13 cellular contexts compared by ENCODE assay signal in genomic region chr4:163550869-163551267, GRCh38. TPM values are rescaled to one million over a fixed set of nuclear protein-coding genes. Genes with fewer than 3 reads are reported as not detected.
A peak's percentile ranks its signal among the peaks of the same experiment; 100 is the strongest.
DNase-seq lines count a peak whose midpoint lies in the region; ATAC-seq and TF ChIP-seq lines count a peak whose summit lies in the region.
"Had no signal": no experiment of that assay in that cellular context is flagged by ENCODE, and none has a peak within 500 bp of the region (broad histone marks: within the 10 kb centered on the region; RNA-seq: fewer than 3 reads in every experiment).

No MANE protein-coding gene starts in this region.

- no peaks in the 10 kb centered on the region for H3K79me2 ChIP-seq in OCI-LY1 (ENCODE audit: insufficient read depth, low read length)

- H3K27me3 ChIP-seq in HUES6 (ENCODE audit: control insufficient read depth, insufficient read depth, low read length) (no peaks in the 10 kb centered on the region), OCI-LY1 (ENCODE audit: insufficient read depth, low read length) (no peaks in the 10 kb centered on the region), duodenal mucosa (ENCODE audit: control insufficient read depth in 1 of 2, insufficient read depth in 2 of 2, low read length in 2 of 2) (no peaks in the 10 kb centered on the region), psoas muscle (ENCODE audit: insufficient read depth in 3 of 3, low read length in 2 of 3) (peaks cover 0 to 3% (median 0%) of the 10 kb centered on the region in 3 donors)
- H3K27me3 ChIP-seq: body of pancreas had no signal

- no peak overlapping the region for H3K27ac ChIP-seq in HUES6 (ENCODE audit: low read depth, low read length)
- no peak overlapping the region for H3K27ac ChIP-seq in OCI-LY1 (ENCODE audit: low read depth, low read length, poor library complexity, severe bottlenecking)
- H3K27ac ChIP-seq in duodenal mucosa (ENCODE audit: low read depth, low read length): no peak overlapping the region
- no peak overlapping the region for H3K27ac ChIP-seq in psoas muscle
- H3K27ac ChIP-seq: body of pancreas, thoracic aorta had no signal

- H3K36me3 ChIP-seq in HUES6 (ENCODE audit: control insufficient read depth, insufficient read depth, low read length) (no peaks in the 10 kb centered on the region), OCI-LY1 (ENCODE audit: insufficient read depth, low read length) (no peaks in the 10 kb centered on the region), duodenal mucosa (ENCODE audit: control insufficient read depth in 1 of 2, insufficient read depth in 2 of 2, low read length in 2 of 2) (no peaks in the 10 kb centered on the region), psoas muscle (ENCODE audit: insufficient read depth in 1 of 2, low read depth in 1 of 2) (no peaks in the 10 kb centered on the region)
- H3K36me3 ChIP-seq: thoracic aorta had no signal

- peaks cover 4% of the 10 kb centered on the region; the same call in 1 of the 2 replicates for H3F3A ChIP-seq in OCI-LY1 (ENCODE audit: insufficient read depth, low read length)

- 69 to 76% (median 72%) methylated on average over 6 of the region's 6 CpGs for WGBS in psoas muscle, 3 donors

- no peaks in the 10 kb centered on the region for H3K4me1 ChIP-seq in HUES6 (ENCODE audit: control insufficient read depth, insufficient read depth, low read length)
- peaks cover 25% of the 10 kb centered on the region for H3K4me1 ChIP-seq in OCI-LY1 (ENCODE audit: insufficient read depth, low read length, severe bottlenecking)
- H3K4me1 ChIP-seq in duodenal mucosa (ENCODE audit: control insufficient read depth in 1 of 2, insufficient read depth in 2 of 2, low read length in 2 of 2): peaks cover 4 to 6% of the 10 kb centered on the region in 2 donors
- H3K4me1 ChIP-seq in psoas muscle: no peaks in the 10 kb centered on the region

- no peaks in the 10 kb centered on the region for H3K9me3 Mint-ChIP-seq in progenitor cell of endocrine pancreas (ENCODE audit: low read depth)
- H3K9me3 Mint-ChIP-seq: activated CD4-positive, alpha-beta T cell treated with anti-CD3 and anti-CD28 coated beads, Interleukin-2, amount 10 ng/mL, durations not matched to agents 7 days and 5 days; activated T-cell treated with anti-CD3 and anti-CD28 coated beads, Interleukin-2, amount 50 U/mL, for 4 hours; CD14-positive monocyte had no signal

- 0 out of 2 replicates have a peak overlapping the region, but pooled peaks have one; percentile 10 for H2AFZ ChIP-seq in OCI-LY1 (ENCODE audit: low read length)

- no peak for TF ChIP-seq CTCF in OCI-LY1 (IDR thresholded peaks at IDR 0.05; ENCODE audit: low read length)
- no peak for TF ChIP-seq CTCF in progenitor cell of endocrine pancreas (IDR thresholded peaks at IDR 0.05; ENCODE audit: unreplicated experiment)
- TF ChIP-seq CTCF in psoas muscle (IDR thresholded peaks at IDR 0.05): no peak

- peak overlapping the region; percentile 68; the same call in 1 of the 2 replicates for H3K4me2 ChIP-seq in OCI-LY1 (ENCODE audit: low read length)

- intact Hi-C loops in psoas muscle (cut with DNase I): loop anchor here (5.0 to 10.0 kb wide), 3 partner anchors 1056 to 1544 kb away; no protein-coding TSS in a partner anchor

- no peaks in the 10 kb centered on the region for H3K9me3 ChIP-seq in HUES6 (ENCODE audit: control insufficient read depth, insufficient read depth, low read depth, low read length)
- no peaks in the 10 kb centered on the region for H3K9me3 ChIP-seq in OCI-LY1 (ENCODE audit: low read length)
- no peaks in the 10 kb centered on the region for H3K9me3 ChIP-seq in duodenal mucosa (ENCODE audit: control insufficient read depth in 1 of 2, low read length in 2 of 2)
- no peaks in the 10 kb centered on the region for H3K9me3 ChIP-seq in psoas muscle
- H3K9me3 ChIP-seq: body of pancreas, thoracic aorta had no signal

- ATAC-seq in GM18520 (IDR thresholded peaks at IDR 0.05; ENCODE audit: unreplicated experiment): no peak
- ATAC-seq in psoas muscle: no peak

- H3K9me2 ChIP-seq in OCI-LY1 (ENCODE audit: low read depth, low read length): no peaks in the 10 kb centered on the region

- H3K4me3 ChIP-seq in HUES6 (ENCODE audit: low read depth, low read length): peak overlapping the region; percentile 68; the same call in 1 of the 2 replicates
- H3K4me3 ChIP-seq in OCI-LY1 (ENCODE audit: low read depth, low read length, poor library complexity, severe bottlenecking): no peak overlapping the region
- peak overlapping the region; percentile 60 to 65 for H3K4me3 ChIP-seq in duodenal mucosa (ENCODE audit: low read depth in 1 of 2, low read length in 2 of 2)
- no peak overlapping the region for H3K4me3 ChIP-seq in psoas muscle

- H3K36me3 Mint-ChIP-seq in progenitor cell of endocrine pancreas (ENCODE audit: insufficient read depth): no peaks in the 10 kb centered on the region

- no peak overlapping the region for H3K27ac Mint-ChIP-seq in progenitor cell of endocrine pancreas

- H3K27me3 Mint-ChIP-seq in progenitor cell of endocrine pancreas: no peaks in the 10 kb centered on the region
- H3K27me3 Mint-ChIP-seq: activated CD4-positive, alpha-beta T cell treated with anti-CD3 and anti-CD28 coated beads, Interleukin-2, amount 10 ng/mL, durations not matched to agents 7 days and 5 days had no signal

- H4K20me1 ChIP-seq in OCI-LY1 (ENCODE audit: insufficient read depth, low read length): no peaks in the 10 kb centered on the region

- peak overlapping the region; percentile 80 for H3K4me3 Mint-ChIP-seq in progenitor cell of endocrine pancreas (ENCODE audit: low read depth)

- H3K9ac ChIP-seq in HUES6 (ENCODE audit: low read length) (no peak overlapping the region), OCI-LY1 (ENCODE audit: low read length) (no peak overlapping the region), duodenal mucosa (ENCODE audit: low read depth in 1 of 2, low read length in 2 of 2) (peak overlapping the region in 1 of 2 donors; percentile 46)

- H3K4me1 Mint-ChIP-seq in progenitor cell of endocrine pancreas (ENCODE audit: low read depth): peaks cover 2% of the 10 kb centered on the region

- no peak for DNase-seq in progenitor cell of endocrine pancreas (ENCODE audit: low spot score, unreplicated experiment)
- no peak for DNase-seq in kidney tubule cell (ENCODE audit: low spot score)
- no peak for DNase-seq in psoas muscle
- DNase-seq: NCI-H774 had no signal

RNA-seq across cellular contexts. Expression of gene TMA16, which starts 56.4 kb away (rescaled TPM):
- total RNA-seq in progenitor cell of endocrine pancreas: 22.2 and 27.1 TPM in 2 replicates
- total RNA-seq in psoas muscle: 10 to 100 TPM in 2 of 4 donors, 1 to 10 TPM in 2; 9.7 to 14.7 (median 10.7) TPM
- 10 to 100 TPM in 1 of 3 donors, 1 to 10 TPM in 2; 4.6 to 12.2 (median 8.1) TPM for polyA plus RNA-seq in psoas muscle

Comparison
In these comparisons a context has a peak if more than half of its experiments do, and no peak if none do; other contexts are left out.
1. H3K4me3 ChIP-seq: peak in HUES6 (single experiment) and duodenal mucosa (2 of 2); none in OCI-LY1 (single experiment) and psoas muscle (single experiment).